In the genomic region with DNA sequence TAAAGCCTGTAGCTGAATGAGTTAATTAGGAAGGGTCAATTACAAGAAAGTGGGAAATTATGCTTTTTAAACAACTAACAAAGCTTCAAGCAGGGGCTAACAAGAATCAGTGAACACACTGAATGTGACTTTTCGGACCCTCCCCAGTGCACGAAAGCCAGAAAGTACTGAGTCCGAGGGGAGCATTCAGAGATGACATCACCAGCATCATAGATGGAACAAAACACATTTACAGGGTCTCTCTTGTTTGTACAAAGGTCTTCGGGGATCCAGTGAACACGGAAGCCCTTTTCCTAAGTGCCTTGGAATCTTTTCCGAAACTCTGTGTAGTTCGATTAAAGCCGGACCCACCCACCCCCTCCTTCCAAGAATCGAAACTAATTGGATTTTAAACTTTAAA, we compare ENCODE assay signal across 8 cellular contexts. TPM values are rescaled to one million over a fixed set of nuclear protein-coding genes. Genes with fewer than 3 reads are reported as not detected.
DNase-seq lines count a peak whose midpoint lies in the region; ATAC-seq and TF ChIP-seq lines count a peak whose summit lies in the region.

No MANE protein-coding gene starts in this region.

- peak overlapping the region; percentile 98 for H3K4me3 Mint-ChIP-seq in activated T-helper 2 cell treated with anti-CD3 and anti-CD28 coated beads, Interferon-gamma antibody, Interleukin-2, Interleukin-4, amounts not matched to agents 10 μg/mL and 5 μg/mL and 100 μg/mL, durations not matched to agents 14 hours and 24 hours and 36 hours (ENCODE audit: low read depth)
- H3K4me3 Mint-ChIP-seq in stimulated activated naive CD8-positive, alpha-beta T cell treated with anti-CD3 and anti-CD28 coated beads, Interleukin-15, amount 100 ng/mL, for 72 hours = peak overlapping the region; percentile 99 to 100

- CTCF ChIA-PET in AG04449 (lab: Yijun Ruan, JAX) = interaction anchor here (1.1 to 2.6 kb wide), 3 partner anchors 10 to 47 kb away, joined by 4 to 8 read pairs (median 4); no protein-coding TSS in a partner anchor

- intact Hi-C loops in activated T-helper 2 cell treated with anti-CD3 and anti-CD28 coated beads, Interferon-gamma antibody, Interleukin-2, Interleukin-4, amounts not matched to agents 10 μg/mL and 5 μg/mL and 100 μg/mL, durations not matched to agents 14 hours and 24 hours and 36 hours (cut with micrococcal nuclease) = loop anchor here (2.0 to 5.0 kb wide), 3 partner anchors 89 to 544 kb away; partner anchors contain the start of genes SELENOK and TKT

- H4K20me1 ChIP-seq in GM23248 (ENCODE audit: insufficient read depth) = no peaks in the 10 kb centered on the region

- H3K27ac Mint-ChIP-seq in activated T-helper 2 cell treated with anti-CD3 and anti-CD28 coated beads, Interferon-gamma antibody, Interleukin-2, Interleukin-4, amounts not matched to agents 10 μg/mL and 5 μg/mL and 100 μg/mL, durations not matched to agents 14 hours and 24 hours and 36 hours = peak overlapping the region; percentile 96
- H3K27ac Mint-ChIP-seq in stimulated activated naive CD8-positive, alpha-beta T cell treated with anti-CD3 and anti-CD28 coated beads, Interleukin-15, amount 100 ng/mL, for 72 hours = peak overlapping the region; percentile 97 to 98

- POLR2A ChIA-PET in AG04449 (lab: Yijun Ruan, JAX) = no interaction called here

- peak overlapping the region; percentile 95 for H3K4me2 ChIP-seq in GM23248 (ENCODE audit: unreplicated experiment)

- TF ChIP-seq CTCF in AG04449 (IDR thresholded peaks at IDR 0.05; ENCODE audit: insufficient read depth, low read length, missing control alignments) = no peak

- H3K9me3 ChIP-seq in GM23248 (ENCODE audit: low read depth) = no peaks in the 10 kb centered on the region

- H3K36me3 ChIP-seq in GM23248 (ENCODE audit: low read depth) = peaks cover 14% of the 10 kb centered on the region; the same call in 1 of the 2 replicates

- no peak for ATAC-seq in stimulated activated naive CD8-positive, alpha-beta T cell treated with anti-CD3 and anti-CD28 coated beads, Interleukin-15, amount 100 ng/mL, for 72 hours
- no peak for ATAC-seq in GM21723 (IDR thresholded peaks at IDR 0.05; ENCODE audit: unreplicated experiment)

- H3K9me2 ChIP-seq in GM23248 (ENCODE audit: insufficient read depth) = no peaks in the 10 kb centered on the region

- H3K27me3 ChIP-seq in GM23248 (replicated peaks; ENCODE audit: insufficient read depth) = no peaks in the 10 kb centered on the region

- peak overlapping the region; percentile 94 for H3K27ac ChIP-seq in GM23248

- peak overlapping the region; percentile 99 for H3K9ac ChIP-seq in GM23248

- 1 to 2% methylated on average over 9 of the region's 9 CpGs for WGBS in GM23248 (ENCODE audit: low coverage in 1 of 2, low lambda C conversion rate in 2 of 2, missing lambda C conversion rate in 2 of 2), 2 experiments

- H3K36me3 Mint-ChIP-seq in activated T-helper 2 cell treated with anti-CD3 and anti-CD28 coated beads, Interferon-gamma antibody, Interleukin-2, Interleukin-4, amounts not matched to agents 10 μg/mL and 5 μg/mL and 100 μg/mL, durations not matched to agents 14 hours and 24 hours and 36 hours (ENCODE audit: low read depth) = peaks cover 25% of the 10 kb centered on the region

- in situ Hi-C loops in GM23248 (cut with MboI) = loop anchor here (25.0 kb wide), 1 partner anchor 541 kb away; the partner anchor contains the start of genes ACTR8 and SELENOK

- no peaks in the 10 kb centered on the region for H3K27me3 Mint-ChIP-seq in activated T-helper 2 cell treated with anti-CD3 and anti-CD28 coated beads, Interferon-gamma antibody, Interleukin-2, Interleukin-4, amounts not matched to agents 10 μg/mL and 5 μg/mL and 100 μg/mL, durations not matched to agents 14 hours and 24 hours and 36 hours (ENCODE audit: low read depth)
- H3K27me3 Mint-ChIP-seq in stimulated activated naive CD8-positive, alpha-beta T cell treated with anti-CD3 and anti-CD28 coated beads, Interleukin-15, amount 100 ng/mL, for 72 hours = no peaks in the 10 kb centered on the region

- H2AFZ ChIP-seq in GM23248 = peak overlapping the region; percentile 91

- no peak for DNase-seq in AG04449 (ENCODE audit: low read depth, low spot score)
- DNase-seq in GM23248 = peak; percentile 50
- no peak for DNase-seq in activated T-helper 2 cell treated with anti-CD3 and anti-CD28 coated beads, Interferon-gamma antibody, Interleukin-2, Interleukin-4, amounts not matched to agents 10 μg/mL and 5 μg/mL and 100 μg/mL, durations not matched to agents 14 hours and 24 hours and 36 hours (ENCODE audit: low spot score)
- peak; percentile 17 for DNase-seq in iPS-NIHi11 (ENCODE audit: low spot score)
- no peak for DNase-seq in stimulated activated naive CD8-positive, alpha-beta T cell treated with anti-CD3 and anti-CD28 coated beads, Interleukin-15, amount 100 ng/mL, for 72 hours
- no peak for DNase-seq in SHP77 (lab: John Stamatoyannopoulos, UW)
- no peak for DNase-seq in cerebellar nuclear complex (lab: John Stamatoyannopoulos, UW)

- peaks cover 58% of the 10 kb centered on the region for H3K79me2 ChIP-seq in GM23248 (ENCODE audit: insufficient read depth)

- H3F3A ChIP-seq in GM23248 (ENCODE audit: insufficient read depth) = no peaks in the 10 kb centered on the region

- H3K9me3 Mint-ChIP-seq in activated T-helper 2 cell treated with anti-CD3 and anti-CD28 coated beads, Interferon-gamma antibody, Interleukin-2, Interleukin-4, amounts not matched to agents 10 μg/mL and 5 μg/mL and 100 μg/mL, durations not matched to agents 14 hours and 24 hours and 36 hours = no peaks in the 10 kb centered on the region
- no peaks in the 10 kb centered on the region for H3K9me3 Mint-ChIP-seq in stimulated activated naive CD8-positive, alpha-beta T cell treated with anti-CD3 and anti-CD28 coated beads, Interleukin-15, amount 100 ng/mL, for 72 hours

- H3K4me1 ChIP-seq in GM23248 (ENCODE audit: insufficient read depth) = peaks cover 20% of the 10 kb centered on the region

- peaks cover 36% of the 10 kb centered on the region for H3K4me1 Mint-ChIP-seq in activated T-helper 2 cell treated with anti-CD3 and anti-CD28 coated beads, Interferon-gamma antibody, Interleukin-2, Interleukin-4, amounts not matched to agents 10 μg/mL and 5 μg/mL and 100 μg/mL, durations not matched to agents 14 hours and 24 hours and 36 hours (ENCODE audit: low read depth)
- peaks cover 36% of the 10 kb centered on the region for H3K4me1 Mint-ChIP-seq in stimulated activated naive CD8-positive, alpha-beta T cell treated with anti-CD3 and anti-CD28 coated beads, Interleukin-15, amount 100 ng/mL, for 72 hours

- H3K4me3 ChIP-seq in AG04449 (ENCODE audit: low read depth, low read length) = peak overlapping the region; percentile 97
- H3K4me3 ChIP-seq in GM23248 = peak overlapping the region; percentile 98

RNA-seq across cellular contexts. Expression of gene DCP1A, which starts 0.8 kb away (rescaled TPM):
- 10.6 and 13.1 TPM in 2 replicates for total RNA-seq in GM23248 (2014; rRNA removed; shearing (Covaris generic))
- 27.2 and 30.2 TPM in 2 replicates for polyA plus RNA-seq in GM23248 (2016; fragmentation: Nextera tagmentation; extraction: Ambion mirVana)
- total RNA-seq in activated T-helper 2 cell treated with anti-CD3 and anti-CD28 coated beads, Interferon-gamma antibody, Interleukin-2, Interleukin-4, amounts not matched to agents 10 μg/mL and 5 μg/mL and 100 μg/mL, durations not matched to agents 14 hours and 24 hours and 36 hours = 44.0 and 44.3 TPM in 2 replicates

Comparison
In these comparisons a context has a peak if more than half of its experiments do, and no peak if none do; other contexts are left out.
1. DNase-seq: peak in GM23248 (single experiment) and iPS-NIHi11 (single experiment); none in AG04449 (single experiment), activated T-helper 2 cell treated with anti-CD3 and anti-CD28 coated beads, Interferon-gamma antibody, Interleukin-2, Interleukin-4, amounts not matched to agents 10 μg/mL and 5 μg/mL and 100 μg/mL, durations not matched to agents 14 hours and 24 hours and 36 hours (single experiment), stimulated activated naive CD8-positive, alpha-beta T cell treated with anti-CD3 and anti-CD28 coated beads, Interleukin-15, amount 100 ng/mL, for 72 hours (0 of 2), SHP77 (0 of 2) and cerebellar nuclear complex (0 of 2).